ENCODE assay signal across 12 cellular contexts in genomic region chr9:109109962-109110325, GRCh38. TPM values are rescaled to one million over a fixed set of nuclear protein-coding genes. Genes with fewer than 3 reads are reported as not detected.
DNase-seq lines count a peak whose midpoint lies in the region; ATAC-seq, FAIRE-seq and TF ChIP-seq lines count a peak whose summit lies in the region.
"Had no signal": no experiment of that assay in that cellular context is flagged by ENCODE, and none has a peak within 500 bp of the region (broad histone marks: within the 10 kb centered on the region; RNA-seq: fewer than 3 reads in every experiment).

No MANE protein-coding gene starts in this region.

- TF ChIP-seq EP300 in HepG2 (IDR thresholded peaks at IDR 0.05; ENCODE audit: low read depth in 2 of 2, low read length in 2 of 2) = no peak
- no peak for TF ChIP-seq EP300 in HepG2 (CRISPR knock-in tag; IDR thresholded peaks at IDR 0.05; ENCODE audit: borderline replicate concordance)
- TF ChIP-seq EP300 in tibial nerve (IDR thresholded peaks at IDR 0.05) = no peak

- no peak for ATAC-seq in activated T-cell treated with anti-CD3 and anti-CD28 coated beads, Interleukin-2, amount 50 U/mL, for 72 hours (replicated peaks in 1 of 2)
- ATAC-seq in HepG2 = peak; percentile 59; the same call in 2 of the 3 replicates
- ATAC-seq in GM21786 (IDR thresholded peaks at IDR 0.05; ENCODE audit: unreplicated experiment) = no peak
- ATAC-seq in HG03039 (IDR thresholded peaks at IDR 0.05; ENCODE audit: unreplicated experiment) = no peak

- H3K27me3 Mint-ChIP-seq in activated T-cell treated with anti-CD3 and anti-CD28 coated beads, Interleukin-2, amount 50 U/mL, for 72 hours (ENCODE audit: low read depth) = no peaks in the 10 kb centered on the region

- no TSS peak for BruUV-seq in HepG2 (replicated peaks; lab: Mats Ljungman, UMichigan)

- in situ Hi-C loops in HepG2 (cut with HindIII; ENCODE audit: extremely low pct_ligation_motif_present, low pct_unique_long_range_greater_than_20kb) = no loop called here

- TF ChIP-seq POLR2A in HepG2 (IDR thresholded peaks at IDR 0.05; ENCODE audit: insufficient read depth in 1 of 2, low read depth in 2 of 2, low read length in 2 of 2) = no peak
- no peak for TF ChIP-seq POLR2A in tibial nerve (IDR thresholded peaks at IDR 0.05)

- peaks cover 2% of the 10 kb centered on the region; the same call in 1 of the 2 replicates for H4K20me1 ChIP-seq in HepG2 (ENCODE audit: insufficient read depth, low read length)

- POLR2A ChIA-PET in HepG2 (lab: Yijun Ruan, JAX) = interaction anchor here (0.5 to 1.1 kb wide), 2 partner anchors 9 to 12 kb away, joined by 3 to 4 read pairs; no protein-coding TSS in a partner anchor

- H3K9ac ChIP-seq in adipocyte (ENCODE audit: low read length) (no peak overlapping the region), HepG2 (ENCODE audit: insufficient read depth, low read depth, low read length) (no peak overlapping the region)
- H3K9ac ChIP-seq: KMS-11 had no signal

- CTCF ChIA-PET in HepG2 (lab: Yijun Ruan, JAX; ENCODE audit: low intra/inter-chr PET ratio, low total read pairs) = no interaction called here

- no peaks in the 10 kb centered on the region for H3K9me3 ChIP-seq in adipocyte (ENCODE audit: control insufficient read depth, low read length)
- H3K9me3 ChIP-seq in HepG2 (ENCODE audit: low read length) = no peaks in the 10 kb centered on the region
- H3K9me3 ChIP-seq in tibial nerve = no peaks in the 10 kb centered on the region

- peaks cover 68% of the 10 kb centered on the region for H3K4me1 ChIP-seq in adipocyte (ENCODE audit: control insufficient read depth, insufficient read depth, low read length)
- peaks cover 79% of the 10 kb centered on the region for H3K4me1 ChIP-seq in HepG2 (ENCODE audit: insufficient read depth, low read length)
- peaks cover 0 to 86% (median 48%) of the 10 kb centered on the region in 4 donors for H3K4me1 ChIP-seq in tibial nerve

- FAIRE-seq in HepG2 (lab: Jason Lieb, UNC) = no peak

- intact Hi-C loops in HepG2 (cut with micrococcal nuclease; ENCODE audit: unreplicated experiment) = loop anchor here (10.0 kb wide), 2 partner anchors 75 to 215 kb away; partner anchors contain the start of gene EPB41L4B

- H3K27ac ChIP-seq in HepG2 (ENCODE audit: extremely low read length, insufficient read depth, low read length) (no peak overlapping the region), tibial nerve (peak overlapping the region; percentile 22 to 94 (median 76))
- H3K27ac ChIP-seq: KMS-11 had no signal

- TF ChIP-seq CTCF in HepG2 (CRISPR knock-in tag; IDR thresholded peaks at IDR 0.05) (no peak), tibial nerve (IDR thresholded peaks at IDR 0.05) (no peak)

- H3K4me2 ChIP-seq in HepG2 (ENCODE audit: low read depth, low read length) = no peak overlapping the region
- H3K4me2 ChIP-seq: KMS-11 had no signal

- TF ChIP-seq RAD21 in HepG2 (CRISPR knock-in tag; IDR thresholded peaks at IDR 0.05) = no peak

- peaks cover 84% of the 10 kb centered on the region for H3K4me1 Mint-ChIP-seq in activated T-cell treated with anti-CD3 and anti-CD28 coated beads, Interleukin-2, amount 50 U/mL, for 72 hours (ENCODE audit: low read depth)

- H3K4me3 ChIP-seq in adipocyte (ENCODE audit: low read length) (peak overlapping the region; percentile 66), HepG2 (replicated peaks in 1 of 3; ENCODE audit: insufficient read depth in 1 of 3, low read depth in 2 of 3, low read length in 3 of 3) (no peak overlapping the region), tibial nerve (no peak overlapping the region)

- H3K27ac Mint-ChIP-seq in activated T-cell treated with anti-CD3 and anti-CD28 coated beads, Interleukin-2, amount 50 U/mL, for 72 hours = peak overlapping the region; percentile 91

- peaks cover 0 to 7% of the 10 kb centered on the region in 2 donors for H3K36me3 Mint-ChIP-seq in activated T-cell treated with anti-CD3 and anti-CD28 coated beads, Interleukin-2, amount 50 U/mL, for 72 hours (ENCODE audit: insufficient read depth in 2 of 2)

- no peaks in the 10 kb centered on the region for H3K27me3 ChIP-seq in adipocyte (replicated peaks; ENCODE audit: control insufficient read depth, insufficient read depth, low read length)
- H3K27me3 ChIP-seq in HepG2 (ENCODE audit: control insufficient read depth in 1 of 2, insufficient read depth in 2 of 2, low read length in 2 of 2) = no peaks in the 10 kb centered on the region
- H3K27me3 ChIP-seq in tibial nerve = no peaks in the 10 kb centered on the region

- no peak for DNase-seq in activated T-cell treated with anti-CD3 and anti-CD28 coated beads, Interleukin-2, amount 50 U/mL, for 72 hours
- no peak for DNase-seq in activated T-cell treated with anti-CD3 and anti-CD28 coated beads, Interleukin-2, amount 50 U/mL, for 1 hour
- DNase-seq in adipocyte (ENCODE audit: low read depth) (peak; percentile 60), HepG2 (ENCODE audit: low spot score) (peak; percentile 60), tibial nerve (ENCODE audit: low spot score in 2 of 2) (no peak), cerebellum (ENCODE audit: low spot score) (no peak)
- DNase-seq: activated CD8-positive, alpha-beta memory T cell treated with anti-CD3 and anti-CD28 coated beads, Interleukin-2, amount 50 U/mL, for 4 hours; occipital lobe had no signal

- peaks cover 96% of the 10 kb centered on the region for H3K79me2 ChIP-seq in HepG2 (ENCODE audit: insufficient read depth, low read length)

- H3K4me3 Mint-ChIP-seq in activated T-cell treated with anti-CD3 and anti-CD28 coated beads, Interleukin-2, amount 50 U/mL, for 72 hours = peak overlapping the region; percentile 78 to 94

- peaks cover 6% of the 10 kb centered on the region for H3K36me3 ChIP-seq in adipocyte (ENCODE audit: control insufficient read depth, insufficient read depth, low read length, severe bottlenecking)
- peaks cover 0 to 7% of the 10 kb centered on the region in 2 experiments; a peak in 2 of 5 replicates for H3K36me3 ChIP-seq in HepG2 (replicated peaks in 1 of 2; ENCODE audit: control insufficient read depth in 1 of 2, insufficient read depth in 2 of 2, low read length in 2 of 2)
- peaks cover 0 to 8% (median 0%) of the 10 kb centered on the region in 3 donors for H3K36me3 ChIP-seq in tibial nerve

- H2AFZ ChIP-seq in HepG2 (ENCODE audit: low read length) = no peak overlapping the region

- H3K9me3 Mint-ChIP-seq in activated T-cell treated with anti-CD3 and anti-CD28 coated beads, Interleukin-2, amount 50 U/mL, for 72 hours = no peaks in the 10 kb centered on the region

RNA-seq across cellular contexts. Expression of gene TMEM245, which starts 9.8 kb away (rescaled TPM):
- 10 to 100 TPM; 30.7 to 35.5 TPM for total RNA-seq in activated T-cell treated with anti-CD3 and anti-CD28 coated beads, Interleukin-2, amount 50 U/mL, for 72 hours
- total RNA-seq in HepG2 (2016; rRNA removed; fragmentation: Illumina TruSeq; extraction: Trizol) (39.7 and 55.4 TPM in 2 replicates), tibial nerve (100 to 1,000 TPM in 1 of 4 donors, 10 to 100 TPM in 3; 51.6 to 100 (median 89.5) TPM), cerebellum (72.0 TPM)
- 31.4 and 37.1 TPM in 2 replicates for total RNA-seq in HepG2 (2016; cell fraction: cytosol; rRNA removed; fragmentation: Illumina TruSeq; extraction: Trizol; ENCODE audit: low read depth)
- total RNA-seq in HepG2 (2016; cell fraction: insoluble cytoplasmic fraction; rRNA removed; fragmentation: Illumina TruSeq; extraction: Trizol) = 37.5 and 55.7 TPM in 2 replicates
- total RNA-seq in HepG2 (2016; cell fraction: membrane; rRNA removed; fragmentation: Illumina TruSeq; extraction: Trizol) = 23.4 and 26.2 TPM in 2 replicates
- total RNA-seq in HepG2 (2016; cell fraction: nucleus; rRNA removed; fragmentation: Illumina TruSeq; extraction: Trizol) = 66.5 and 76.9 TPM in 2 replicates
- 40.1 and 53.5 TPM in 2 replicates for polyA plus RNA-seq in HepG2 (2011; rRNA removed)
- 37.5 and 46.4 TPM in 2 replicates for polyA plus RNA-seq in HepG2 (2011; cell fraction: cytosol; rRNA removed)
- polyA plus RNA-seq in HepG2 (2011; cell fraction: nucleus; rRNA removed) = 19.8 and 20.7 TPM in 2 replicates
- 38.8 and 42.3 TPM in 2 replicates for polyA plus RNA-seq in HepG2 (2012)
- polyA plus RNA-seq in HepG2 (2016; cell fraction: cytosol; fragmentation: Illumina TruSeq; extraction: Trizol; ENCODE audit: low read depth) = 2.8 and 3.1 TPM in 2 replicates
- 21.3 and 22.2 TPM in 2 replicates for polyA plus RNA-seq in HepG2 (2016; cell fraction: insoluble cytoplasmic fraction; fragmentation: Illumina TruSeq; extraction: Trizol; ENCODE audit: low read depth)
- 6.3 and 7.1 TPM in 2 replicates for polyA plus RNA-seq in HepG2 (2016; cell fraction: membrane; fragmentation: Illumina TruSeq; extraction: Trizol; ENCODE audit: low read depth)
- 47.4 and 49.5 TPM in 2 replicates for polyA plus RNA-seq in HepG2 (2016; cell fraction: nucleus; fragmentation: Illumina TruSeq; extraction: Trizol; ENCODE audit: insufficient read depth, low read depth)
- 159 and 167 TPM in 2 replicates for polyA minus RNA-seq in HepG2 (2011; rRNA and poly(A)+ RNA removed; ENCODE audit: low replicate concordance)
- 73.8 and 78.2 TPM in 2 replicates for polyA minus RNA-seq in HepG2 (2011; cell fraction: cytosol; rRNA and poly(A)+ RNA removed)
- 70.7 and 85.5 TPM in 2 replicates for polyA minus RNA-seq in HepG2 (2011; cell fraction: nucleus; rRNA and poly(A)+ RNA removed)

RNA-seq across cellular contexts. Expression of gene FRRS1L, which starts 57.1 kb away (rescaled TPM):
- not detected for total RNA-seq in activated T-cell treated with anti-CD3 and anti-CD28 coated beads, Interleukin-2, amount 50 U/mL, for 72 hours
- 0.02 TPM in 1 of 2 replicates, not detected in the other for total RNA-seq in HepG2 (2016; rRNA removed; fragmentation: Illumina TruSeq; extraction: Trizol)
- total RNA-seq in HepG2 (2016; cell fraction: cytosol; rRNA removed; fragmentation: Illumina TruSeq; extraction: Trizol; ENCODE audit: low read depth) = 0.61 and 0.71 TPM in 2 replicates
- total RNA-seq in HepG2 (2016; cell fraction: insoluble cytoplasmic fraction; rRNA removed; fragmentation: Illumina TruSeq; extraction: Trizol) = 0.04 TPM in 1 of 2 replicates, not detected in the other
- 0.07 and 0.09 TPM in 2 replicates for total RNA-seq in HepG2 (2016; cell fraction: membrane; rRNA removed; fragmentation: Illumina TruSeq; extraction: Trizol)
- total RNA-seq in HepG2 (2016; cell fraction: nucleus; rRNA removed; fragmentation: Illumina TruSeq; extraction: Trizol) = not detected in 2 replicates
- polyA plus RNA-seq in HepG2 (2011; rRNA removed) = 0.01 and 0.03 TPM in 2 replicates
- 0.01 and 0.04 TPM in 2 replicates for polyA plus RNA-seq in HepG2 (2011; cell fraction: cytosol; rRNA removed)
- 0.03 TPM in 1 of 2 replicates, not detected in the other for polyA plus RNA-seq in HepG2 (2011; cell fraction: nucleus; rRNA removed)
- 0.01 TPM in 2 replicates for polyA plus RNA-seq in HepG2 (2012)
- 0.27 and 0.28 TPM in 2 replicates for polyA plus RNA-seq in HepG2 (2016; cell fraction: cytosol; fragmentation: Illumina TruSeq; extraction: Trizol; ENCODE audit: low read depth)
- polyA plus RNA-seq in HepG2 (2016; cell fraction: insoluble cytoplasmic fraction; fragmentation: Illumina TruSeq; extraction: Trizol; ENCODE audit: low read depth) = not detected in 2 replicates
- 0.03 and 0.06 TPM in 2 replicates for polyA plus RNA-seq in HepG2 (2016; cell fraction: membrane; fragmentation: Illumina TruSeq; extraction: Trizol; ENCODE audit: low read depth)
- polyA plus RNA-seq in HepG2 (2016; cell fraction: nucleus; fragmentation: Illumina TruSeq; extraction: Trizol; ENCODE audit: insufficient read depth, low read depth) = not detected in 2 replicates
- polyA minus RNA-seq in HepG2 (2011; rRNA and poly(A)+ RNA removed; ENCODE audit: low replicate concordance) = 0.04 TPM in 1 of 2 replicates, not detected in the other
- polyA minus RNA-seq in HepG2 (2011; cell fraction: cytosol; rRNA and poly(A)+ RNA removed) = 0.09 and 0.20 TPM in 2 replicates
- 0.12 TPM in 1 of 2 replicates, not detected in the other for polyA minus RNA-seq in HepG2 (2011; cell fraction: nucleus; rRNA and poly(A)+ RNA removed)
- total RNA-seq in tibial nerve = 10 to 100 TPM in 1 of 4 donors, 1 to 10 TPM in 3; 1.5 to 12.6 (median 2.8) TPM
- total RNA-seq in cerebellum = 108 TPM
- total RNA-seq: fibroblast of villous mesenchyme had no signal

Comparison
In these comparisons a context has a peak if more than half of its experiments do, and no peak if none do; other contexts are left out.
1. DNase-seq: peak in adipocyte (single experiment) and HepG2 (single experiment); none in activated T-cell treated with anti-CD3 and anti-CD28 coated beads, Interleukin-2, amount 50 U/mL, for 72 hours (0 of 2), activated T-cell treated with anti-CD3 and anti-CD28 coated beads, Interleukin-2, amount 50 U/mL, for 1 hour (single experiment), tibial nerve (0 of 2) and cerebellum (single experiment).